8 cellular contexts compared by ENCODE assay signal in the genomic region with DNA sequence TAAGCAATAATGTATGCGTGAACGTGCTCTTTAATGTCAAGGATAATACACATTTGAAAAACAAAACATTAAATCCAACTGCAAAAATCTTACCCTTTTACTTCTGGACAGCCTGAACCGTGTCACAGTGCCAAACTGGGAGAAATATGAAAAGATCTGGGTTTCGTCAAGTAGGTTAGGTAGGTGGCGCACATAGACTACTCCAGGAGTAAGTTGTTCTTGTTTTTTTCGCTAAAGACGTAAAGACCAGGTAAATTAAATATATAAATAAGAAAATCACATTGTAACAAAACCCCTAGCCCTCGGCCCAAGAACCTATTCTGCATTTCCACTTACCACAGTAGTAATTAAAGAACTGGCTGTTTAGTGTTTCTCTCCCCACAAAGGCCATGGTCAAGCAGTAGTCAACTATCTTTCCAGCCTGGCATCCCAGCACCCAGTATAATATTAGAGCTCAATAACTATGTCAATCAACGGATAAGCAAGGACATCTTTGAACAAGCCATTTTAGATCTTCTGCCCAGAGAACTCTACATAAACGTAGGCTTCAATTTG. TPM values are rescaled to one million over a fixed set of nuclear protein-coding genes. Genes with fewer than 3 reads are reported as not detected.
DNase-seq lines count a peak whose midpoint lies in the region; ATAC-seq and TF ChIP-seq lines count a peak whose summit lies in the region.

No MANE protein-coding gene starts in this region.

- H3K27me3 ChIP-seq in SK-N-SH (ENCODE audit: insufficient read depth) (no peaks in the 10 kb centered on the region), esophagus squamous epithelium (no peaks in the 10 kb centered on the region), rectal smooth muscle tissue (ENCODE audit: control insufficient read depth, insufficient read depth, low read length) (no peaks in the 10 kb centered on the region)

- H3K27me3 Mint-ChIP-seq in activated naive CD4-positive, alpha-beta T cell treated with anti-CD3 and anti-CD28 coated beads for 36 hours (ENCODE audit: low read depth): no peaks in the 10 kb centered on the region

- H3K4me2 ChIP-seq in SK-N-SH: peak overlapping the region; percentile 92

- no peak overlapping the region for H2AFZ ChIP-seq in SK-N-SH (ENCODE audit: low read depth)

- H3K79me2 ChIP-seq in SK-N-SH (ENCODE audit: insufficient read depth): peaks cover 49% of the 10 kb centered on the region

- peak overlapping the region; percentile 92 to 99 for H3K4me3 ChIP-seq in SK-N-SH (ENCODE audit: low read depth in 2 of 2, low read length in 1 of 2)
- peak overlapping the region; percentile 83 to 93 (median 87) for H3K4me3 ChIP-seq in esophagus squamous epithelium
- H3K4me3 ChIP-seq in rectal smooth muscle tissue (ENCODE audit: low read length): peak overlapping the region; percentile 80

- 9% methylated on average over 10 of the region's 10 CpGs for WGBS in SK-N-SH (ENCODE audit: low lambda C conversion rate)
- 11 to 12% methylated on average over 10 of the region's 10 CpGs for whole genome bisulfite sequencing in esophagus squamous epithelium, 2 donors

- H3K27ac ChIP-seq in SK-N-SH (ENCODE audit: low read depth in 2 of 2, low read length in 1 of 2): peak overlapping the region; percentile 68 to 82
- H3K27ac ChIP-seq in esophagus squamous epithelium: peak overlapping the region; percentile 85 to 92 (median 90)
- peak overlapping the region; percentile 49 for H3K27ac ChIP-seq in rectal smooth muscle tissue (ENCODE audit: low read depth, low read length)

- H3F3A ChIP-seq in SK-N-SH (replicated peaks; ENCODE audit: insufficient read depth): no peaks in the 10 kb centered on the region

- H3K4me3 Mint-ChIP-seq in activated naive CD4-positive, alpha-beta T cell treated with anti-CD3 and anti-CD28 coated beads for 36 hours: peak overlapping the region; percentile 90

- H3K9ac ChIP-seq in SK-N-SH (peak overlapping the region; percentile 94), rectal smooth muscle tissue (ENCODE audit: low read length) (no peak overlapping the region)

- POLR2A ChIA-PET in SK-N-SH (lab: Yijun Ruan, JAX): interaction anchor here (1.5 kb wide), 1 partner anchor 17 kb away, joined by 3 read pairs; no protein-coding TSS in a partner anchor

- CTCF ChIA-PET in activated naive CD4-positive, alpha-beta T cell treated with anti-CD3 and anti-CD28 coated beads for 36 hours (lab: Charles Lee): interaction anchor here (1.1 to 1.7 kb wide), 4 partner anchors 23 to 36 kb away, joined by 3 to 6 read pairs (median 4); no protein-coding TSS in a partner anchor
- CTCF ChIA-PET in SK-N-SH (lab: Yijun Ruan, JAX): interaction anchor here (0.7 to 2.6 kb wide), 8 partner anchors 8 to 334 kb away, joined by 3 to 8 read pairs (median 3); no protein-coding TSS in a partner anchor

- peak; percentile 56 for TF ChIP-seq RAD21 in SK-N-SH (IDR thresholded peaks at IDR 0.05; ENCODE audit: low read length)

- H3K27ac Mint-ChIP-seq in activated naive CD4-positive, alpha-beta T cell treated with anti-CD3 and anti-CD28 coated beads for 36 hours: peak overlapping the region; percentile 93

- H3K4me1 ChIP-seq in SK-N-SH (ENCODE audit: control insufficient read depth in 1 of 2, insufficient read depth in 2 of 2, low read depth in 1 of 2, low read length in 1 of 2) (peaks cover 5 to 6% of the 10 kb centered on the region in 2 experiments; a peak in 2 of 4 replicates), esophagus squamous epithelium (peaks cover 11 to 32% (median 14%) of the 10 kb centered on the region in 3 donors), rectal smooth muscle tissue (ENCODE audit: control insufficient read depth, insufficient read depth, low read length) (peaks cover 6% of the 10 kb centered on the region)

- H4K20me1 ChIP-seq in SK-N-SH (ENCODE audit: insufficient read depth): no peaks in the 10 kb centered on the region; the same call in 1 of the 2 replicates

- H3K36me3 ChIP-seq in SK-N-SH (replicated peaks in 1 of 2; ENCODE audit: control insufficient read depth in 1 of 2, insufficient read depth in 2 of 2, low read length in 1 of 2) (peaks cover 33 to 45% of the 10 kb centered on the region in 2 experiments), esophagus squamous epithelium (peaks cover 7 to 46% (median 22%) of the 10 kb centered on the region in 3 donors), rectal smooth muscle tissue (ENCODE audit: control insufficient read depth, insufficient read depth, low read length) (peaks cover 12% of the 10 kb centered on the region)

- TF ChIP-seq POLR2A in esophagus squamous epithelium (IDR thresholded peaks at IDR 0.05): no peak

- peaks cover 52% of the 10 kb centered on the region for H3K4me1 Mint-ChIP-seq in activated naive CD4-positive, alpha-beta T cell treated with anti-CD3 and anti-CD28 coated beads for 36 hours (ENCODE audit: low read depth)

- no peaks in the 10 kb centered on the region for H3K9me3 Mint-ChIP-seq in activated naive CD4-positive, alpha-beta T cell treated with anti-CD3 and anti-CD28 coated beads for 36 hours

- H3K9me3 ChIP-seq in SK-N-SH (no peaks in the 10 kb centered on the region), esophagus squamous epithelium (no peaks in the 10 kb centered on the region)

- H3K9me2 ChIP-seq in SK-N-SH: no peaks in the 10 kb centered on the region

- intact Hi-C loops in activated naive CD4-positive, alpha-beta T cell treated with anti-CD3 and anti-CD28 coated beads for 36 hours (cut with micrococcal nuclease): loop anchor here (1.0 to 10.0 kb wide), 8 partner anchors 8 to 1483 kb away; a partner anchor contains a TSS
- intact Hi-C loops in esophagus squamous epithelium (cut with DNase I): no loop called here

- TF ChIP-seq CTCF in SK-N-SH (IDR thresholded peaks at IDR 0.05) (peak; percentile 35), esophagus squamous epithelium (IDR thresholded peaks at IDR 0.05) (no peak)

- ATAC-seq in GM19467 (IDR thresholded peaks at IDR 0.05; ENCODE audit: unreplicated experiment): no peak

- peaks cover 41% of the 10 kb centered on the region for H3K36me3 Mint-ChIP-seq in activated naive CD4-positive, alpha-beta T cell treated with anti-CD3 and anti-CD28 coated beads for 36 hours (ENCODE audit: low read depth)

- peak; percentile 22 for DNase-seq in activated naive CD4-positive, alpha-beta T cell treated with anti-CD3 and anti-CD28 coated beads for 36 hours
- DNase-seq in activated naive CD4-positive, alpha-beta T cell treated with Interleukin-2 at 50 U/mL for 16 hours: no peak
- DNase-seq in SK-N-SH (peak; percentile 26), esophagus squamous epithelium (lab: John Stamatoyannopoulos, UW) (no peak), KG1 (lab: John Stamatoyannopoulos, UW) (no peak), NCI-H510A (lab: John Stamatoyannopoulos, UW) (no peak)

- no peak for TF ChIP-seq EP300 in SK-N-SH (IDR thresholded peaks at IDR 0.05; ENCODE audit: borderline replicate concordance in 1 of 2, low read depth in 1 of 2, low read length in 1 of 2)

TF ChIP-seq in SK-N-SH, 30 proteins besides CTCF, POLR2A, EP300 and RAD21 (continues in another document):
- TF ChIP-seq SIN3A (IDR thresholded peaks at IDR 0.05; ENCODE audit: borderline replicate concordance, low read depth, low read length) (no peak), GATA2 (CRISPR knock-in tag; IDR thresholded peaks at IDR 0.05) (no peak), NRF1 (IDR thresholded peaks at IDR 0.05; ENCODE audit: low read depth, low read length) (no peak), FOXM1 (IDR thresholded peaks at IDR 0.05; ENCODE audit: low read depth) (no peak), NFIC (IDR thresholded peaks at IDR 0.05; ENCODE audit: borderline replicate concordance) (no peak), TEAD4 (IDR thresholded peaks at IDR 0.05; ENCODE audit: borderline replicate concordance, insufficient read depth) (no peak), GABPA (IDR thresholded peaks at IDR 0.05; ENCODE audit: low read depth) (no peak), ELF1 (IDR thresholded peaks at IDR 0.05) (no peak)
- TF ChIP-seq, protein P1, sequence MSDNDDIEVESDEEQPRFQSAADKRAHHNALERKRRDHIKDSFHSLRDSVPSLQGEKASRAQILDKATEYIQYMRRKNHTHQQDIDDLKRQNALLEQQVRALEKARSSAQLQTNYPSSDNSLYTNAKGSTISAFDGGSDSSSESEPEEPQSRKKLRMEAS (IDR thresholded peaks at IDR 0.05; ENCODE audit: low read depth): no peak
- TF ChIP-seq, protein P2, sequence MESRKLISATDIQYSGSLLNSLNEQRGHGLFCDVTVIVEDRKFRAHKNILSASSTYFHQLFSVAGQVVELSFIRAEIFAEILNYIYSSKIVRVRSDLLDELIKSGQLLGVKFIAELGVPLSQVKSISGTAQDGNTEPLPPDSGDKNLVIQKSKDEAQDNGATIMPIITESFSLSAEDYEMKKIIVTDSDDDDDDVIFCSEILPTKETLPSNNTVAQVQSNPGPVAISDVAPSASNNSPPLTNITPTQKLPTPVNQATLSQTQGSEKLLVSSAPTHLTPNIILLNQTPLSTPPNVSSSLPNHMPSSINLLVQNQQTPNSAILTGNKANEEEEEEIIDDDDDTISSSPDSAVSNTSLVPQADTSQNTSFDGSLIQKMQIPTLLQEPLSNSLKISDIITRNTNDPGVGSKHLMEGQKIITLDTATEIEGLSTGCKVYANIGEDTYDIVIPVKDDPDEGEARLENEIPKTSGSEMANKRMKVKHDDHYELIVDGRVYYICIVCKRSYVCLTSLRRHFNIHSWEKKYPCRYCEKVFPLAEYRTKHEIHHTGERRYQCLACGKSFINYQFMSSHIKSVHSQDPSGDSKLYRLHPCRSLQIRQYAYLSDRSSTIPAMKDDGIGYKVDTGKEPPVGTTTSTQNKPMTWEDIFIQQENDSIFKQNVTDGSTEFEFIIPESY (IDR thresholded peaks at IDR 0.05; ENCODE audit: borderline replicate concordance, low read depth): no peak
- TF ChIP-seq, protein P3, sequence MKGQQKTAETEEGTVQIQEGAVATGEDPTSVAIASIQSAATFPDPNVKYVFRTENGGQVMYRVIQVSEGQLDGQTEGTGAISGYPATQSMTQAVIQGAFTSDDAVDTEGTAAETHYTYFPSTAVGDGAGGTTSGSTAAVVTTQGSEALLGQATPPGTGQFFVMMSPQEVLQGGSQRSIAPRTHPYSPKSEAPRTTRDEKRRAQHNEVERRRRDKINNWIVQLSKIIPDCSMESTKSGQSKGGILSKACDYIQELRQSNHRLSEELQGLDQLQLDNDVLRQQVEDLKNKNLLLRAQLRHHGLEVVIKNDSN (IDR thresholded peaks at IDR 0.05; ENCODE audit: borderline replicate concordance, low read depth): no peak

RNA-seq across cellular contexts. Expression of a gene that starts 1.1 kb away (rescaled TPM):
- total RNA-seq in activated naive CD4-positive, alpha-beta T cell treated with anti-CD3 and anti-CD28 coated beads for 36 hours: 100 to 1,000 TPM; 112 to 117 TPM
- polyA plus RNA-seq in SK-N-SH (2012; rRNA removed): 17.0 and 22.8 TPM in 2 replicates
- 27.2 and 43.1 TPM in 2 replicates for polyA plus RNA-seq in SK-N-SH (2012; cell fraction: cytosol; rRNA removed)
- polyA plus RNA-seq in SK-N-SH (2012; cell fraction: nucleus; rRNA removed): 15.2 and 23.2 TPM in 2 replicates
- total RNA-seq in esophagus squamous epithelium: 10 to 100 TPM; 40.3 to 79.2 (median 57.1) TPM

RNA-seq across cellular contexts. Expression of a gene that starts 19.9 kb away (rescaled TPM):
- total RNA-seq in activated naive CD4-positive, alpha-beta T cell treated with anti-CD3 and anti-CD28 coated beads for 36 hours: 10 to 100 TPM; 49.8 to 52.6 TPM
- 26.1 and 35.1 TPM in 2 replicates for polyA plus RNA-seq in SK-N-SH (2012; rRNA removed)
- 36.5 and 40.7 TPM in 2 replicates for polyA plus RNA-seq in SK-N-SH (2012; cell fraction: cytosol; rRNA removed)
- polyA plus RNA-seq in SK-N-SH (2012; cell fraction: nucleus; rRNA removed): 12.2 and 16.9 TPM in 2 replicates
- total RNA-seq in esophagus squamous epithelium: 10 to 100 TPM; 27.0 to 38.9 (median 34.9) TPM

Comparison
In these comparisons a context has a peak if more than half of its experiments do, and no peak if none do; other contexts are left out.
1. DNase-seq: peak in activated naive CD4-positive, alpha-beta T cell treated with anti-CD3 and anti-CD28 coated beads for 36 hours (single experiment) and SK-N-SH (single experiment); none in activated naive CD4-positive, alpha-beta T cell treated with Interleukin-2 at 50 U/mL for 16 hours (single experiment), esophagus squamous epithelium (single experiment), KG1 (single experiment) and NCI-H510A (single experiment).
2. Peak in every context shown above with its lines, with median percentiles within 50 percentile points of each other: H3K27ac ChIP-seq and H3K4me3 ChIP-seq.